Comparison of ENCODE assay signal across 8 cellular contexts in the genomic region with DNA sequence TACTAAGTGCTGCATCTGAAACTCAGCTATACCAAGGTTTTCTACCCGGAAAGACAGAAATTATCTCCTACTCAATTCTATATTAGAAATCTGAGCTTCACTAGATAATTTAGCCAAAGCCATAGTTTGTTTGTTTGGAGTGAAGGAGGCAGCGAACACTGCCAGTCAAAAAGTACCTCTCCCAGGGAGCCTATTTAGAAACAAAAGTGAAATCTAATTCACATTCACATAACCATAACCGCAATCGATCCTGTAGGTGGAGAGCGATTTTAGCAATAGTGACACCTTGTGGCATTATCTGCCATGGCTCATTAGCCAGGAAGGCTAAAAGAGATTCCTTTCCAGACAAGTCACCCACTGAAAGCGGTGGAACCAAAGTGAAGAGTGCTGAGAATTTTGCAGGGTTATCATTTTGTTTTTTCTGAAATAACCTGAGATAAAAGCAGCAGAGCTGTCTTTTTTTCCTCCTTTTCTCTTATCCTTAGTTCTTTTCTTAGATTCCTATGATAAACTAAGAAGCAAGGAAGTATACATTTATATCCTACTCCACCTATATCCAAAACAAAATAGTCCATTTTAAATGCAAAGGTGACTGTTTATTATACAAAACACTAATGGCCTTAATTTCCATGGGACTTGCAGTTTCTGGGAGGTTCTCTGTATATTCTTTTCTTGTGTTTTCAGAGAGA.
A peak's percentile ranks its signal among the peaks of the same experiment; 100 is the strongest.
DNase-seq lines count a peak whose midpoint lies in the region; ATAC-seq and TF ChIP-seq lines count a peak whose summit lies in the region.

No MANE protein-coding gene starts in this region.

- no peak overlapping the region for H3K27ac ChIP-seq in CD8-positive, alpha-beta T cell (ENCODE audit: low read depth, low read length)
- H3K27ac ChIP-seq in stomach smooth muscle (ENCODE audit: low read length), result no peak overlapping the region

- H3K4me1 Mint-ChIP-seq in CD8-positive, alpha-beta T cell (ENCODE audit: low read depth), result peaks cover 5% of the 10 kb centered on the region
- peaks cover 19% of the 10 kb centered on the region for H3K4me1 Mint-ChIP-seq in activated B cell treated with CpG ODN at 0.5 μM for 24 hours

- H3K9me3 ChIP-seq in CD8-positive, alpha-beta T cell (ENCODE audit: low read length), result no peaks in the 10 kb centered on the region
- H3K9me3 ChIP-seq in mucosa of stomach (ENCODE audit: control insufficient read depth, low read length), result no peaks in the 10 kb centered on the region
- no peaks in the 10 kb centered on the region for H3K9me3 ChIP-seq in stomach smooth muscle (ENCODE audit: control insufficient read depth in 2 of 2, low read length in 2 of 2)

- H3K27me3 ChIP-seq in CD8-positive, alpha-beta T cell (ENCODE audit: insufficient read depth, low read length), result no peaks in the 10 kb centered on the region
- no peaks in the 10 kb centered on the region for H3K27me3 ChIP-seq in mucosa of stomach (ENCODE audit: control insufficient read depth, insufficient read depth, low read length)
- no peaks in the 10 kb centered on the region for H3K27me3 ChIP-seq in stomach smooth muscle (ENCODE audit: control insufficient read depth in 1 of 2, insufficient read depth in 2 of 2, low read length in 2 of 2)

- DNase-seq in CD8-positive, alpha-beta T cell, result peak in 6 of 7 experiments; percentile 10 to 49 (median 30)
- DNase-seq in NCI-H2227 (lab: John Stamatoyannopoulos, UW; ENCODE audit: unreplicated experiment), result peak; percentile 75
- no peak for DNase-seq in activated B cell treated with CpG ODN at 0.5 μM for 24 hours
- peak; percentile 78 for DNase-seq in epidermal melanocyte (ENCODE audit: insufficient read length, low spot score)

- peak overlapping the region; percentile 24 for H3K4me3 ChIP-seq in CD8-positive, alpha-beta T cell (ENCODE audit: low read depth, low read length)
- H3K4me3 ChIP-seq in mucosa of stomach (ENCODE audit: low read length) (no peak overlapping the region), stomach smooth muscle (ENCODE audit: low read length in 2 of 2) (peak overlapping the region; percentile 24 to 56)

- CTCF ChIA-PET in CD8-positive, alpha-beta T cell (lab: Charles Lee), result interaction anchor here (0.7 to 1.6 kb wide), 12 partner anchors 10 to 895 kb away, joined by 3 to 11 read pairs (median 4); no protein-coding TSS in a partner anchor
- CTCF ChIA-PET in activated B cell treated with CpG ODN at 0.5 μM for 24 hours (lab: Charles Lee), result interaction anchor here (0.7 to 8.8 kb wide), 26 partner anchors 8 to 714 kb away, joined by 3 to 117 read pairs (median 4); partner anchors contain the start of genes BET1, COL1A2 and GNGT1

- intact Hi-C loops in CD8-positive, alpha-beta T cell (cut with DNase I, micrococcal nuclease), result loop anchor here (1.0 to 10.0 kb wide), 5 partner anchors 143 to 913 kb away; no protein-coding TSS in a partner anchor
- intact Hi-C loops in activated B cell treated with CpG ODN at 0.5 μM for 24 hours (cut with micrococcal nuclease), result loop anchor here (1.0 to 5.0 kb wide), 17 partner anchors 19 to 843 kb away; partner anchors contain the start of genes BET1 and GNG11

- H3K36me3 ChIP-seq in CD8-positive, alpha-beta T cell (ENCODE audit: insufficient read depth, low read length), result no peaks in the 10 kb centered on the region
- H3K36me3 ChIP-seq in mucosa of stomach (ENCODE audit: control insufficient read depth, insufficient read depth, low read length), result no peaks in the 10 kb centered on the region
- no peaks in the 10 kb centered on the region for H3K36me3 ChIP-seq in stomach smooth muscle (ENCODE audit: control insufficient read depth in 2 of 2, insufficient read depth in 2 of 2, low read length in 2 of 2)

- peak; percentile 84 for ATAC-seq in CD8-positive, alpha-beta T cell
- ATAC-seq in GM19043 (IDR thresholded peaks at IDR 0.05; ENCODE audit: low read depth, unreplicated experiment), result peak; percentile 98
- ATAC-seq in HG03159 (IDR thresholded peaks at IDR 0.05; ENCODE audit: unreplicated experiment), result peak; percentile 97
- ATAC-seq in activated B cell treated with CpG ODN at 0.5 μM for 24 hours (ENCODE audit: low read depth), result peak; percentile 92

- no peaks in the 10 kb centered on the region for H3K36me3 Mint-ChIP-seq in CD8-positive, alpha-beta T cell
- no peaks in the 10 kb centered on the region for H3K36me3 Mint-ChIP-seq in activated B cell treated with CpG ODN at 0.5 μM for 24 hours (ENCODE audit: low read depth)

- peaks cover 12% of the 10 kb centered on the region for H3K27me3 Mint-ChIP-seq in CD8-positive, alpha-beta T cell (ENCODE audit: low read depth)
- H3K27me3 Mint-ChIP-seq in activated B cell treated with CpG ODN at 0.5 μM for 24 hours, result no peaks in the 10 kb centered on the region

- H3K4me1 ChIP-seq in CD8-positive, alpha-beta T cell (ENCODE audit: insufficient read depth, low read length), result peaks cover 5% of the 10 kb centered on the region
- H3K4me1 ChIP-seq in mucosa of stomach (ENCODE audit: control insufficient read depth, insufficient read depth, low read length) (no peaks in the 10 kb centered on the region), stomach smooth muscle (ENCODE audit: control insufficient read depth, insufficient read depth, low read length) (no peaks in the 10 kb centered on the region)

- no peaks in the 10 kb centered on the region for H3K9me3 Mint-ChIP-seq in CD8-positive, alpha-beta T cell
- H3K9me3 Mint-ChIP-seq in activated B cell treated with CpG ODN at 0.5 μM for 24 hours, result no peaks in the 10 kb centered on the region

- peak overlapping the region; percentile 25 for H3K27ac Mint-ChIP-seq in CD8-positive, alpha-beta T cell
- peak overlapping the region; percentile 89 for H3K27ac Mint-ChIP-seq in activated B cell treated with CpG ODN at 0.5 μM for 24 hours

- peak overlapping the region; percentile 42 for H3K9ac ChIP-seq in mucosa of stomach (ENCODE audit: low read length)
- H3K9ac ChIP-seq in stomach smooth muscle (ENCODE audit: low read length in 2 of 2), result peak overlapping the region in 1 of 2 donors; percentile 22

- peak overlapping the region; percentile 61 for H3K4me3 Mint-ChIP-seq in CD8-positive, alpha-beta T cell
- H3K4me3 Mint-ChIP-seq in activated B cell treated with CpG ODN at 0.5 μM for 24 hours, result peak overlapping the region; percentile 82

- peak; percentile 71 for TF ChIP-seq CTCF in CD8-positive, alpha-beta T cell (IDR thresholded peaks at IDR 0.05)
- no peak for TF ChIP-seq CTCF in activated B cell treated with CpG ODN at 0.5 μM for 24 hours (IDR thresholded peaks at IDR 0.05)

- POLR2A ChIA-PET in CD8-positive, alpha-beta T cell (lab: Charles Lee), result interaction anchor here (0.6 kb wide), 1 partner anchor 922 kb away, joined by 3 read pairs; no protein-coding TSS in a partner anchor
- POLR2A ChIA-PET in activated B cell treated with CpG ODN at 0.5 μM for 24 hours (lab: Charles Lee), result interaction anchor here (0.7 to 1.2 kb wide), 3 partner anchors 31 to 84 kb away, joined by 3 to 4 read pairs (median 4); partner anchors contain the start of gene BET1
